17 cellular contexts compared by ENCODE assay signal in genomic region chr5:29218138-29218537, GRCh38.
DNase-seq lines count a peak whose midpoint lies in the region; ATAC-seq and TF ChIP-seq lines count a peak whose summit lies in the region.
"Had no signal": no experiment of that assay in that cellular context is flagged by ENCODE, and none has a peak within 500 bp of the region (broad histone marks: within the 10 kb centered on the region; RNA-seq: fewer than 3 reads in every experiment).

No MANE protein-coding gene starts in this region.

- no peak for ATAC-seq in GM19467 (IDR thresholded peaks at IDR 0.05; ENCODE audit: unreplicated experiment)
- no peak for ATAC-seq in GM21381 (IDR thresholded peaks at IDR 0.05; ENCODE audit: unreplicated experiment)
- ATAC-seq: stimulated activated effector memory CD8-positive, alpha-beta T cell treated with anti-CD3 and anti-CD28 coated beads, Interleukin-12 subunit alpha, Interleukin-12 subunit beta, amount 100 ng/mL, for 72 hours had no signal

- H3K9ac ChIP-seq in liver (ENCODE audit: low read depth in 1 of 2, low read length in 2 of 2), result no peak overlapping the region

- H3K36me3 ChIP-seq in liver (ENCODE audit: control insufficient read depth in 4 of 4, insufficient read depth in 3 of 4, low read depth in 1 of 4, low read length in 3 of 4), result no peaks in the 10 kb centered on the region
- H3K36me3 ChIP-seq: spleen, tibial artery had no signal

- H3K9me3 ChIP-seq in liver (ENCODE audit: control insufficient read depth in 4 of 4, low read length in 3 of 4), result no peaks in the 10 kb centered on the region
- H3K9me3 ChIP-seq: tibial artery had no signal

- H3K27me3 ChIP-seq in liver (ENCODE audit: control insufficient read depth in 4 of 4, insufficient read depth in 4 of 4, low read length in 3 of 4), result no peaks in the 10 kb centered on the region
- H3K27me3 ChIP-seq: spleen, tibial artery had no signal

- H3K27ac ChIP-seq in liver (ENCODE audit: low read depth in 1 of 2, low read length in 2 of 2), result no peak overlapping the region
- H3K27ac ChIP-seq: spleen, tibial artery had no signal

- H3K4me3 ChIP-seq in LNCaP clone FGC (ENCODE audit: low read depth, low read length), result no peak overlapping the region
- H3K4me3 ChIP-seq in liver (ENCODE audit: low read depth in 1 of 3, low read length in 3 of 3), result no peak overlapping the region
- H3K4me3 ChIP-seq: spleen, tibial artery had no signal

- TF ChIP-seq RAD21 in liver (IDR thresholded peaks at IDR 0.05), result peak; percentile 83 to 89

- peaks cover 0 to 4% (median 0%) of the 10 kb centered on the region in 4 donors for H3K4me1 ChIP-seq in liver (ENCODE audit: control insufficient read depth in 4 of 4, insufficient read depth in 4 of 4, low read length in 3 of 4)
- H3K4me1 ChIP-seq: spleen, tibial artery had no signal

- peak; percentile 44 for TF ChIP-seq CTCF in LNCaP clone FGC (IDR thresholded peaks at IDR 0.05; ENCODE audit: control insufficient read depth, extremely low read depth, insufficient read depth)
- TF ChIP-seq CTCF in liver (IDR thresholded peaks at IDR 0.05; ENCODE audit: low read depth, low read length, missing input control), result peak; percentile 47

- DNase-seq in DMS153 (lab: John Stamatoyannopoulos, UW), result peak; percentile 32
- no peak for DNase-seq in LNCaP clone FGC (ENCODE audit: low read depth)
- peak; percentile 22 for DNase-seq in RKO (ENCODE audit: low spot score)
- no peak for DNase-seq in inferior parietal cortex (ENCODE audit: extremely low spot score)
- DNase-seq: activated CD4-positive, alpha-beta T cell treated with anti-CD3 and anti-CD28 coated beads, Interleukin-2, amount 10 ng/mL, durations not matched to agents 24 days and 14 days; activated naive CD4-positive, alpha-beta T cell; C1 segment of cervical spinal cord; EL; KG1; NCI-H187; NK-92 treated with Interleukin-12 subunit alpha and Interleukin-12 subunit beta, amount 100 ng/mL, for 24 hours; spleen; tibial artery had no signal

TF ChIP-seq in liver, 16 proteins besides CTCF, POLR2A, EP300 and RAD21:
- TF ChIP-seq EGR1 (IDR thresholded peaks at IDR 0.05; ENCODE audit: low read depth in 2 of 2), result no peak

Comparison
In these comparisons a context has a peak if more than half of its experiments do, and no peak if none do; other contexts are left out.
1. DNase-seq: peak in DMS153 (single experiment) and RKO (single experiment); none in LNCaP clone FGC (single experiment) and inferior parietal cortex (single experiment).